In the genomic region with DNA sequence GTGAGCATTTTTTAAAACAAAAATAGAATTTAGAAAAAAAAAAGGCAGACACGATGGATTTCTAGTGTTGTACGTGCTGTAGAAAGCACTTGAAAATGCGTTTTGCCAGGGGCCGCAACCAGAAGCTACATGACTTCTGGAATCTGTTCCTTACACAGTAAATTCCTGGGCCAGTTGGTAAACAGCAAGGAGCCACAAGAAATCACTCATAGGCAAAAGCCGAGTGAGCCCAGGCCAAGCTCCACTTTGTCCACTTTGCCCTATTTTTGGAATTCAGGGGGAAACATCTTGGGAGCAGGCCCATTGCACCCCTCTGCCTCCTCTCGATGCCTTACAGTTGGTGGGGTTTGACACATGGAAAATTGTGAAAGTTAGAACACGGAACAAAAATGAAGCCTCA, we compare ENCODE assay signal across 12 cellular contexts.
"Had no signal": no experiment of that assay in that cellular context is flagged by ENCODE, and none has a peak within 500 bp of the region (broad histone marks: within the 10 kb centered on the region; RNA-seq: fewer than 3 reads in every experiment).

No MANE protein-coding gene starts in this region.

- H3K36me3 Mint-ChIP-seq: activated CD4-positive, alpha-beta memory T cell treated with anti-CD3 and anti-CD28 coated beads for 36 hours; activated naive CD4-positive, alpha-beta T cell treated with anti-CD3 and anti-CD28 coated beads, Interleukin-2, amount 50 U/mL, for 72 hours; naive thymus-derived CD8-positive, alpha-beta T cell had no signal

- H3K4me3 ChIP-seq: adrenal gland, ovary, right lobe of liver, transverse colon had no signal

- H3K4me3 Mint-ChIP-seq: activated B cell treated with CpG ODN at 0.5 μM for 24 hours; activated CD4-positive, alpha-beta memory T cell treated with anti-CD3 and anti-CD28 coated beads for 36 hours; activated T-helper 1 cell treated with anti-CD3 and anti-CD28 coated beads, Interleukin-12 subunit alpha, Interleukin-12 subunit beta, Interleukin-2, Interleukin-4 antibody, amounts not matched to agents 30 ng/mL and 10 ng/mL and 1 ng/mL, durations not matched to agents 14 hours and 24 hours and 36 hours; dendritic cell treated with granulocyte-macrophage colony-stimulating factor and Interleukin-4, amounts not matched to agents 40 ng/mL and 50 ng/mL, for 4 days; naive thymus-derived CD8-positive, alpha-beta T cell; stimulated activated naive CD8-positive, alpha-beta T cell treated with anti-CD3 and anti-CD28 coated beads, Interleukin-15, Interleukin-2, amounts not matched to agents 100 ng/mL and 50 ng/mL, for 24 hours; T-helper 2 cell treated with Interferon-gamma antibody and Interleukin-4, amounts not matched to agents 5 μg/mL and 100 μg/mL, for 36 hours had no signal

- H3K27ac Mint-ChIP-seq: activated B cell treated with CpG ODN at 0.5 μM for 24 hours; activated CD4-positive, alpha-beta memory T cell treated with anti-CD3 and anti-CD28 coated beads for 36 hours; activated naive CD4-positive, alpha-beta T cell treated with anti-CD3 and anti-CD28 coated beads, Interleukin-2, amount 50 U/mL, for 72 hours; activated T-helper 1 cell treated with anti-CD3 and anti-CD28 coated beads, Interleukin-12 subunit alpha, Interleukin-12 subunit beta, Interleukin-2, Interleukin-4 antibody, amounts not matched to agents 30 ng/mL and 10 ng/mL and 1 ng/mL, durations not matched to agents 14 hours and 24 hours and 36 hours; dendritic cell treated with granulocyte-macrophage colony-stimulating factor and Interleukin-4, amounts not matched to agents 40 ng/mL and 50 ng/mL, for 4 days; stimulated activated naive CD8-positive, alpha-beta T cell treated with anti-CD3 and anti-CD28 coated beads, Interleukin-15, Interleukin-2, amounts not matched to agents 100 ng/mL and 50 ng/mL, for 24 hours; T-helper 2 cell treated with Interferon-gamma antibody and Interleukin-4, amounts not matched to agents 5 μg/mL and 100 μg/mL, for 36 hours had no signal

- H3K36me3 ChIP-seq: adrenal gland, ovary, right lobe of liver, transverse colon had no signal

- H3K9me3 ChIP-seq: adrenal gland, ovary, right lobe of liver, transverse colon had no signal

- H3K27me3 ChIP-seq: ovary had no signal

- H3K9me3 Mint-ChIP-seq: activated B cell treated with CpG ODN at 0.5 μM for 24 hours; activated CD4-positive, alpha-beta memory T cell treated with anti-CD3 and anti-CD28 coated beads for 36 hours; activated naive CD4-positive, alpha-beta T cell treated with anti-CD3 and anti-CD28 coated beads, Interleukin-2, amount 50 U/mL, for 72 hours; activated T-helper 1 cell treated with anti-CD3 and anti-CD28 coated beads, Interleukin-12 subunit alpha, Interleukin-12 subunit beta, Interleukin-2, Interleukin-4 antibody, amounts not matched to agents 30 ng/mL and 10 ng/mL and 1 ng/mL, durations not matched to agents 14 hours and 24 hours and 36 hours; dendritic cell treated with granulocyte-macrophage colony-stimulating factor and Interleukin-4, amounts not matched to agents 40 ng/mL and 50 ng/mL, for 4 days; naive thymus-derived CD8-positive, alpha-beta T cell; stimulated activated naive CD8-positive, alpha-beta T cell treated with anti-CD3 and anti-CD28 coated beads, Interleukin-15, Interleukin-2, amounts not matched to agents 100 ng/mL and 50 ng/mL, for 24 hours; T-helper 2 cell treated with Interferon-gamma antibody and Interleukin-4, amounts not matched to agents 5 μg/mL and 100 μg/mL, for 36 hours had no signal

- H3K27ac ChIP-seq: adrenal gland, ovary, right lobe of liver, transverse colon had no signal
